11 cellular contexts compared by ENCODE assay signal in genomic region chrX:48936429-48937064, GRCh38. TPM values are rescaled to one million over a fixed set of nuclear protein-coding genes. Genes with fewer than 3 reads are reported as not detected.
A peak's percentile ranks its signal among the peaks of the same experiment; 100 is the strongest.
DNase-seq lines count a peak whose midpoint lies in the region; ATAC-seq and TF ChIP-seq lines count a peak whose summit lies in the region.
"Had no signal": no experiment of that assay in that cellular context is flagged by ENCODE, and none has a peak within 500 bp of the region (broad histone marks: within the 10 kb centered on the region; RNA-seq: fewer than 3 reads in every experiment).

No MANE protein-coding gene starts in this region.

- H3K36me3 ChIP-seq in SK-N-SH (replicated peaks in 1 of 2; ENCODE audit: control insufficient read depth in 1 of 2, insufficient read depth in 2 of 2, low read length in 1 of 2) = peaks cover 19 to 39% of the 10 kb centered on the region in 2 experiments

- H3K4me3 Mint-ChIP-seq in activated CD8-positive, alpha-beta T cell treated with anti-CD3 and anti-CD28 coated beads for 36 hours = peak overlapping the region; percentile 61
- H3K4me3 Mint-ChIP-seq in natural killer cell = peak overlapping the region; percentile 82

- intact Hi-C loops in activated CD8-positive, alpha-beta T cell treated with anti-CD3 and anti-CD28 coated beads for 36 hours (cut with micrococcal nuclease) = loop anchor here (1.0 to 5.0 kb wide), 2 partner anchors 17 to 134 kb away; partner anchors contain the start of genes HDAC6 and PIM2
- intact Hi-C loops in natural killer cell (cut with micrococcal nuclease) (loop anchor here (1.0 to 10.0 kb wide), 3 partner anchors 17 to 222 kb away; partner anchors contain the start of genes OTUD5 and PIM2), lower leg skin (cut with DNase I; ENCODE audit: low total_unique reads) (no loop called here)

- no peaks in the 10 kb centered on the region for H3K27me3 Mint-ChIP-seq in activated CD8-positive, alpha-beta T cell treated with anti-CD3 and anti-CD28 coated beads for 36 hours
- peaks cover 0 to 2% of the 10 kb centered on the region in 2 donors for H3K27me3 Mint-ChIP-seq in natural killer cell (ENCODE audit: low read depth in 2 of 2)

- no peaks in the 10 kb centered on the region for H3K9me2 ChIP-seq in SK-N-SH

- ATAC-seq in GM18505 (IDR thresholded peaks at IDR 0.05; ENCODE audit: unreplicated experiment) (peak; percentile 0), HG02840 (IDR thresholded peaks at IDR 0.05; ENCODE audit: low FRiP score, unreplicated experiment) (peak; percentile 10), natural killer cell (no peak)
- ATAC-seq in activated CD8-positive, alpha-beta T cell treated with anti-CD3 and anti-CD28 coated beads for 36 hours = no peak

- H3K4me1 ChIP-seq in SK-N-SH (ENCODE audit: control insufficient read depth in 1 of 2, insufficient read depth in 2 of 2, low read depth in 1 of 2, low read length in 1 of 2) = no peaks in the 10 kb centered on the region
- H3K4me1 ChIP-seq: ascending aorta had no signal

- TF ChIP-seq CTCF in activated CD8-positive, alpha-beta T cell treated with anti-CD3 and anti-CD28 coated beads for 36 hours (IDR thresholded peaks at IDR 0.05) = no peak
- TF ChIP-seq CTCF in natural killer cell (IDR thresholded peaks at IDR 0.05) (no peak), SK-N-SH (IDR thresholded peaks at IDR 0.05) (no peak), lower leg skin (IDR thresholded peaks at IDR 0.05) (no peak), GM13977 (IDR thresholded peaks at IDR 0.05; ENCODE audit: extremely low read depth, insufficient read depth, missing control alignments) (no peak)

- no peak overlapping the region for H3K27ac ChIP-seq in SK-N-SH (ENCODE audit: low read depth in 2 of 2, low read length in 1 of 2)
- H3K27ac ChIP-seq: ascending aorta had no signal

- no peak overlapping the region for H3K9ac ChIP-seq in SK-N-SH

- peaks cover 54% of the 10 kb centered on the region for H4K20me1 ChIP-seq in SK-N-SH (ENCODE audit: insufficient read depth)

- in situ Hi-C loops in GM13977 (cut with MboI; ENCODE audit: low pct_unique_long_range_greater_than_20kb, low sequenced_read_pairs, unreplicated experiment) = no loop called here

- 96% methylated on average over 8 of the region's 8 CpGs for WGBS in SK-N-SH (ENCODE audit: low lambda C conversion rate)
- WGBS in lower leg skin, 2 donors = 92 to 96% methylated on average over 7 to 8 of the region's 8 CpGs

- no peaks in the 10 kb centered on the region for H3K9me3 ChIP-seq in SK-N-SH
- H3K9me3 ChIP-seq: ascending aorta had no signal

- H3K27ac Mint-ChIP-seq in activated CD8-positive, alpha-beta T cell treated with anti-CD3 and anti-CD28 coated beads for 36 hours = peak overlapping the region; percentile 95
- peak overlapping the region; percentile 95 to 97 for H3K27ac Mint-ChIP-seq in natural killer cell

- H3K36me3 Mint-ChIP-seq in activated CD8-positive, alpha-beta T cell treated with anti-CD3 and anti-CD28 coated beads for 36 hours (ENCODE audit: low read depth) = peaks cover 52% of the 10 kb centered on the region
- peaks cover 7% of the 10 kb centered on the region for H3K36me3 Mint-ChIP-seq in natural killer cell

- no peak overlapping the region for H2AFZ ChIP-seq in SK-N-SH (ENCODE audit: low read depth)

- H3K27me3 ChIP-seq in SK-N-SH (ENCODE audit: insufficient read depth) = no peaks in the 10 kb centered on the region
- H3K27me3 ChIP-seq: ascending aorta had no signal

- H3K9me3 Mint-ChIP-seq in activated CD8-positive, alpha-beta T cell treated with anti-CD3 and anti-CD28 coated beads for 36 hours = no peaks in the 10 kb centered on the region
- no peaks in the 10 kb centered on the region for H3K9me3 Mint-ChIP-seq in natural killer cell

- peaks cover 32% of the 10 kb centered on the region; the same call in 1 of the 2 replicates for H3K79me2 ChIP-seq in SK-N-SH (ENCODE audit: insufficient read depth)

- POLR2A ChIA-PET in activated CD8-positive, alpha-beta T cell treated with anti-CD3 and anti-CD28 coated beads for 36 hours (lab: Charles Lee) = interaction anchor here (0.6 to 11.3 kb wide), 5 partner anchors 9 to 23 kb away, joined by 3 to 176 read pairs (median 48); partner anchors contain the start of genes OTUD5, PIM2 and SLC35A2
- POLR2A ChIA-PET in SK-N-SH (lab: Yijun Ruan, JAX) = no interaction called here

- CTCF ChIA-PET in activated CD8-positive, alpha-beta T cell treated with anti-CD3 and anti-CD28 coated beads for 36 hours (lab: Charles Lee) = interaction anchor here (0.9 to 1.7 kb wide), 6 partner anchors 9 to 108 kb away, joined by 3 to 7 read pairs (median 3); partner anchors contain the start of genes PQBP1 and TIMM17B
- CTCF ChIA-PET in SK-N-SH (lab: Yijun Ruan, JAX) = interaction anchor here (1.2 to 2.2 kb wide), 2 partner anchors 10 to 45 kb away, joined by 3 to 8 read pairs; no protein-coding TSS in a partner anchor

- no peak for TF ChIP-seq RAD21 in SK-N-SH (IDR thresholded peaks at IDR 0.05; ENCODE audit: low read length)

- peaks cover 72% of the 10 kb centered on the region for H3K4me1 Mint-ChIP-seq in activated CD8-positive, alpha-beta T cell treated with anti-CD3 and anti-CD28 coated beads for 36 hours (ENCODE audit: low read depth)
- H3K4me1 Mint-ChIP-seq in natural killer cell = peaks cover 53 to 72% of the 10 kb centered on the region in 2 donors

- TF ChIP-seq POLR2A in GM18505 (IDR thresholded peaks at IDR 0.05; ENCODE audit: borderline replicate concordance, extremely low read depth, insufficient read depth, insufficient read length) (no peak), lower leg skin (IDR thresholded peaks at IDR 0.05) (no peak)

- TF ChIP-seq EP300 in SK-N-SH (IDR thresholded peaks at IDR 0.05; ENCODE audit: borderline replicate concordance in 1 of 2, low read depth in 1 of 2, low read length in 1 of 2) = no peak

- H3K4me3 ChIP-seq in SK-N-SH (ENCODE audit: low read depth in 2 of 2, low read length in 1 of 2) = no peak overlapping the region
- no peak overlapping the region for H3K4me3 ChIP-seq in lower leg skin (ENCODE audit: low read depth, poor library complexity, severe bottlenecking)
- H3K4me3 ChIP-seq: ascending aorta had no signal

- no peak for DNase-seq in activated CD8-positive, alpha-beta T cell treated with anti-CD3 and anti-CD28 coated beads for 36 hours
- DNase-seq in natural killer cell (no peak), SK-N-SH (no peak), lower leg skin (ENCODE audit: low spot score in 2 of 2) (no peak), putamen (ENCODE audit: low spot score) (no peak), GM13977 (ENCODE audit: low spot score) (no peak)
- DNase-seq: EL, mammary epithelial cell had no signal

- no peaks in the 10 kb centered on the region for H3F3A ChIP-seq in SK-N-SH (replicated peaks; ENCODE audit: insufficient read depth)

- no peak overlapping the region for H3K4me2 ChIP-seq in SK-N-SH

TF ChIP-seq in SK-N-SH, 30 proteins besides CTCF, POLR2A, EP300 and RAD21 (continues in another document):
- no peak for TF ChIP-seq JUND (IDR thresholded peaks at IDR 0.05)
- TF ChIP-seq YY1 (IDR thresholded peaks at IDR 0.05; ENCODE audit: low read depth) = no peak
- TF ChIP-seq GABPA (IDR thresholded peaks at IDR 0.05; ENCODE audit: low read depth) = no peak
- TF ChIP-seq POLR2AphosphoS5 (IDR thresholded peaks at IDR 0.05; ENCODE audit: low read depth, low read length) = no peak

RNA-seq across cellular contexts. Expression of gene PIM2, which starts 17.7 kb away (rescaled TPM):
- 100 to 1,000 TPM; 169 to 177 TPM for total RNA-seq in activated CD8-positive, alpha-beta T cell treated with anti-CD3 and anti-CD28 coated beads for 36 hours
- total RNA-seq in natural killer cell (100 to 1,000 TPM; 134 to 173 (median 150) TPM), lower leg skin (10 to 100 TPM in 1 of 4 donors, 1 to 10 TPM in 3; 5.2 to 10.3 (median 8.3) TPM)
- polyA plus RNA-seq in SK-N-SH (2012; rRNA removed) = 12.3 and 14.5 TPM in 2 replicates
- 8.6 and 9.4 TPM in 2 replicates for polyA plus RNA-seq in SK-N-SH (2012; cell fraction: cytosol; rRNA removed)
- polyA plus RNA-seq in SK-N-SH (2012; cell fraction: nucleus; rRNA removed) = 25.4 and 34.3 TPM in 2 replicates

RNA-seq across cellular contexts. Expression of gene OTUD5, which starts 20.9 kb away (rescaled TPM):
- total RNA-seq in activated CD8-positive, alpha-beta T cell treated with anti-CD3 and anti-CD28 coated beads for 36 hours = 10 to 100 TPM; 50.6 to 51.5 TPM
- total RNA-seq in natural killer cell (100 to 1,000 TPM in 1 of 3 donors, 10 to 100 TPM in 2; 92.2 to 106 (median 92.5) TPM), lower leg skin (10 to 100 TPM; 47.2 to 66.8 (median 53.6) TPM)
- polyA plus RNA-seq in SK-N-SH (2012; rRNA removed) = 90.4 and 97.0 TPM in 2 replicates
- polyA plus RNA-seq in SK-N-SH (2012; cell fraction: cytosol; rRNA removed) = 56.0 and 68.5 TPM in 2 replicates
- polyA plus RNA-seq in SK-N-SH (2012; cell fraction: nucleus; rRNA removed) = 173 and 194 TPM in 2 replicates

RNA-seq across cellular contexts. Expression of gene SLC35A2, which starts 25.1 kb away (rescaled TPM):
- total RNA-seq in activated CD8-positive, alpha-beta T cell treated with anti-CD3 and anti-CD28 coated beads for 36 hours = 10 to 100 TPM; 14.7 to 15.0 TPM
- total RNA-seq in natural killer cell (10 to 100 TPM; 16.5 to 30.1 (median 18.3) TPM), lower leg skin (10 to 100 TPM; 14.0 to 27.9 (median 25.4) TPM)
- polyA plus RNA-seq in SK-N-SH (2012; rRNA removed) = 71.3 and 79.3 TPM in 2 replicates
- 44.0 and 51.9 TPM in 2 replicates for polyA plus RNA-seq in SK-N-SH (2012; cell fraction: cytosol; rRNA removed)
- 59.9 and 70.5 TPM in 2 replicates for polyA plus RNA-seq in SK-N-SH (2012; cell fraction: nucleus; rRNA removed)

RNA-seq across cellular contexts. Expression of gene KCND1, which starts 35.1 kb away (rescaled TPM):
- 1 to 10 TPM; 2.5 to 2.6 TPM for total RNA-seq in activated CD8-positive, alpha-beta T cell treated with anti-CD3 and anti-CD28 coated beads for 36 hours
- total RNA-seq in natural killer cell = 1 to 10 TPM; 2.7 to 3.6 (median 3.0) TPM
- 0.99 and 1.2 TPM in 2 replicates for polyA plus RNA-seq in SK-N-SH (2012; rRNA removed)
- 0.68 and 0.93 TPM in 2 replicates for polyA plus RNA-seq in SK-N-SH (2012; cell fraction: cytosol; rRNA removed)
- 5.7 TPM in 2 replicates for polyA plus RNA-seq in SK-N-SH (2012; cell fraction: nucleus; rRNA removed)
- under 1 TPM; 0.08 to 0.72 (median 0.33) TPM for total RNA-seq in lower leg skin

RNA-seq across cellular contexts. Expression of gene PQBP1, which starts 38.8 kb away (rescaled TPM):
- total RNA-seq in activated CD8-positive, alpha-beta T cell treated with anti-CD3 and anti-CD28 coated beads for 36 hours = 10 to 100 TPM; 63.9 to 66.5 TPM
- total RNA-seq in natural killer cell (10 to 100 TPM; 57.2 to 62.0 (median 59.1) TPM), lower leg skin (10 to 100 TPM; 68.0 to 88.6 (median 73.6) TPM)
- 67.2 and 113 TPM in 2 replicates for polyA plus RNA-seq in SK-N-SH (2012; rRNA removed)
- polyA plus RNA-seq in SK-N-SH (2012; cell fraction: cytosol; rRNA removed) = 68.1 and 75.0 TPM in 2 replicates
- polyA plus RNA-seq in SK-N-SH (2012; cell fraction: nucleus; rRNA removed) = 175 and 179 TPM in 2 replicates

Comparison
In these comparisons a context has a peak if more than half of its experiments do, and no peak if none do; other contexts are left out.
1. ATAC-seq: peak in GM18505 (single experiment) and HG02840 (single experiment); none in activated CD8-positive, alpha-beta T cell treated with anti-CD3 and anti-CD28 coated beads for 36 hours (single experiment) and natural killer cell (0 of 3).
2. RNA of gene PIM2, which starts 17.7 kb away (total RNA-seq): 169 to 177 TPM in activated CD8-positive, alpha-beta T cell treated with anti-CD3 and anti-CD28 coated beads for 36 hours and 134 to 173 TPM in natural killer cell; 5.2 to 10.3 TPM in lower leg skin; every median in the first group is over 10 times any median in the second.